9 cellular contexts compared by ENCODE assay signal in the genomic region with DNA sequence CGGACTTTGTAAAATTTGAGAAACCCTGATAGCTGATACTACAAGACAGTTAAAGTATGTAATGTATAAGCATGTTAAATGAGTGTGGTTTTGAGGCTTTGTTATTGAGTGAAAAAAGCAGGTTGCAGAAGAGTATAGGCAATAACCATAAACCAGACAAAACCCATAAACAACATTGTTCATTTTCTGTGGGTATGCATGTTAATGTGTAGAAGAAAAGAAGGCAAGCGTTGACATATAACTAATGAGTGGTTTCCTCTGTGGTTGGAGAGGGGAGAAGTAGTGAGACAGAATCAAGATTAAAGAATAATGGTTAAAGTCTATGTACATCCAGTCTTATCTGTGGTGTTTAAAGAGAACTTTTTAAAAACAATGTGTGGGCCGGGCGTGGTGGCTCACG. TPM values are rescaled to one million over a fixed set of nuclear protein-coding genes. Genes with fewer than 3 reads are reported as not detected.
DNase-seq lines count a peak whose midpoint lies in the region; ATAC-seq and TF ChIP-seq lines count a peak whose summit lies in the region.
"Had no signal": no experiment of that assay in that cellular context is flagged by ENCODE, and none has a peak within 500 bp of the region (broad histone marks: within the 10 kb centered on the region; RNA-seq: fewer than 3 reads in every experiment).

No MANE protein-coding gene starts in this region.

- intact Hi-C loops in CD4-positive, alpha-beta T cell (cut with DNase I, micrococcal nuclease): loop anchor here in 1 of 2 experiments (5.0 kb wide), 1 partner anchor 37 kb away; no protein-coding TSS in a partner anchor
- intact Hi-C loops in activated T-helper 1 cell treated with anti-CD3 and anti-CD28 coated beads, Interleukin-12 subunit alpha, Interleukin-12 subunit beta, Interleukin-2, Interleukin-4 antibody, amounts not matched to agents 30 ng/mL and 10 ng/mL and 1 ng/mL, durations not matched to agents 14 hours and 24 hours and 36 hours (cut with micrococcal nuclease): loop anchor here (1.0 kb wide), 1 partner anchor 25 kb away; no protein-coding TSS in a partner anchor

- ATAC-seq in CD4-positive, alpha-beta T cell (ENCODE audit: poor library complexity): peak; percentile 61
- ATAC-seq in GM19372 (IDR thresholded peaks at IDR 0.05; ENCODE audit: low read depth, unreplicated experiment): peak; percentile 78
- ATAC-seq in HG03342 (IDR thresholded peaks at IDR 0.05; ENCODE audit: unreplicated experiment): peak; percentile 57

- no peaks in the 10 kb centered on the region for H3K9me3 Mint-ChIP-seq in CD4-positive, alpha-beta T cell
- no peaks in the 10 kb centered on the region for H3K9me3 Mint-ChIP-seq in activated T-helper 1 cell treated with anti-CD3 and anti-CD28 coated beads, Interleukin-12 subunit alpha, Interleukin-12 subunit beta, Interleukin-2, Interleukin-4 antibody, amounts not matched to agents 30 ng/mL and 10 ng/mL and 1 ng/mL, durations not matched to agents 14 hours and 24 hours and 36 hours

- TF ChIP-seq CTCF in CD4-positive, alpha-beta T cell (IDR thresholded peaks at IDR 0.05): no peak

- H3K4me1 Mint-ChIP-seq in CD4-positive, alpha-beta T cell (ENCODE audit: low read depth): peaks cover 83% of the 10 kb centered on the region
- peaks cover 60% of the 10 kb centered on the region for H3K4me1 Mint-ChIP-seq in activated T-helper 1 cell treated with anti-CD3 and anti-CD28 coated beads, Interleukin-12 subunit alpha, Interleukin-12 subunit beta, Interleukin-2, Interleukin-4 antibody, amounts not matched to agents 30 ng/mL and 10 ng/mL and 1 ng/mL, durations not matched to agents 14 hours and 24 hours and 36 hours (ENCODE audit: low read depth)

- H3K27me3 ChIP-seq in CD4-positive, alpha-beta T cell (ENCODE audit: control insufficient read depth, insufficient read depth, low read length): no peaks in the 10 kb centered on the region
- H3K27me3 ChIP-seq: BLaER1 treated with 17β-estradiol and CSF1 and Interleukin-3, amounts not matched to agents 10 nM and 100 nM had no signal

- peaks cover 88% of the 10 kb centered on the region for H3K36me3 Mint-ChIP-seq in CD4-positive, alpha-beta T cell (ENCODE audit: low read depth)
- peaks cover 58% of the 10 kb centered on the region for H3K36me3 Mint-ChIP-seq in activated T-helper 1 cell treated with anti-CD3 and anti-CD28 coated beads, Interleukin-12 subunit alpha, Interleukin-12 subunit beta, Interleukin-2, Interleukin-4 antibody, amounts not matched to agents 30 ng/mL and 10 ng/mL and 1 ng/mL, durations not matched to agents 14 hours and 24 hours and 36 hours (ENCODE audit: low read depth)

- CTCF ChIA-PET in CD4-positive, alpha-beta T cell (lab: Charles Lee): no interaction called here

- H3K9me3 ChIP-seq in CD4-positive, alpha-beta T cell (ENCODE audit: control insufficient read depth, low read length): no peaks in the 10 kb centered on the region
- H3K9me3 ChIP-seq: BLaER1 treated with 17β-estradiol and CSF1 and Interleukin-3, amounts not matched to agents 10 nM and 100 nM had no signal

- no peak for DNase-seq in CD4-positive, alpha-beta T cell
- no peak for DNase-seq in activated T-helper 1 cell treated with anti-CD3 and anti-CD28 coated beads, Interleukin-12 subunit alpha, Interleukin-12 subunit beta, Interleukin-2, Interleukin-4 antibody, amounts not matched to agents 30 ng/mL and 10 ng/mL and 1 ng/mL, durations not matched to agents 14 hours and 24 hours and 36 hours (ENCODE audit: low spot score)
- DNase-seq in NCI-H146 treated with DMSO at 0.1 percent for 48 hours (lab: John Stamatoyannopoulos, UW; ENCODE audit: unreplicated experiment) (no peak), AG20443 (ENCODE audit: low spot score) (no peak), NCI-H187 treated with DMSO at 0.1 percent for 48 hours (lab: John Stamatoyannopoulos, UW) (no peak), HuH-7.5 (ENCODE audit: low spot score) (no peak)

- H3K27me3 Mint-ChIP-seq in CD4-positive, alpha-beta T cell: no peaks in the 10 kb centered on the region
- no peaks in the 10 kb centered on the region for H3K27me3 Mint-ChIP-seq in activated T-helper 1 cell treated with anti-CD3 and anti-CD28 coated beads, Interleukin-12 subunit alpha, Interleukin-12 subunit beta, Interleukin-2, Interleukin-4 antibody, amounts not matched to agents 30 ng/mL and 10 ng/mL and 1 ng/mL, durations not matched to agents 14 hours and 24 hours and 36 hours (ENCODE audit: insufficient read depth)

- H3K27ac ChIP-seq in CD4-positive, alpha-beta T cell (ENCODE audit: low read depth, low read length): no peak overlapping the region
- H3K27ac ChIP-seq: BLaER1 treated with 17β-estradiol and CSF1 and Interleukin-3, amounts not matched to agents 10 nM and 100 nM had no signal

- POLR2A ChIA-PET in CD4-positive, alpha-beta T cell (lab: Charles Lee): no interaction called here

- H3K27ac Mint-ChIP-seq in CD4-positive, alpha-beta T cell: peak overlapping the region; percentile 31
- peak overlapping the region; percentile 46 for H3K27ac Mint-ChIP-seq in activated T-helper 1 cell treated with anti-CD3 and anti-CD28 coated beads, Interleukin-12 subunit alpha, Interleukin-12 subunit beta, Interleukin-2, Interleukin-4 antibody, amounts not matched to agents 30 ng/mL and 10 ng/mL and 1 ng/mL, durations not matched to agents 14 hours and 24 hours and 36 hours

- no peak overlapping the region for H3K4me3 Mint-ChIP-seq in CD4-positive, alpha-beta T cell
- peak overlapping the region; percentile 13 for H3K4me3 Mint-ChIP-seq in activated T-helper 1 cell treated with anti-CD3 and anti-CD28 coated beads, Interleukin-12 subunit alpha, Interleukin-12 subunit beta, Interleukin-2, Interleukin-4 antibody, amounts not matched to agents 30 ng/mL and 10 ng/mL and 1 ng/mL, durations not matched to agents 14 hours and 24 hours and 36 hours

RNA-seq across cellular contexts. Expression of gene RAD23B, which starts 26.2 kb away (rescaled TPM):
- total RNA-seq in CD4-positive, alpha-beta T cell: 10 to 100 TPM; 63.8 to 68.1 TPM
- 138 and 153 TPM in 2 replicates for total RNA-seq in activated T-helper 1 cell treated with anti-CD3 and anti-CD28 coated beads, Interleukin-12 subunit alpha, Interleukin-12 subunit beta, Interleukin-2, Interleukin-4 antibody, amounts not matched to agents 30 ng/mL and 10 ng/mL and 1 ng/mL, durations not matched to agents 14 hours and 24 hours and 36 hours
